In genomic region chr4:164318350-164318749, GRCh38 we compare ENCODE assay signal across 24 cellular contexts.
"Had no signal": no experiment of that assay in that cellular context is flagged by ENCODE, and none has a peak within 500 bp of the region (broad histone marks: within the 10 kb centered on the region; RNA-seq: fewer than 3 reads in every experiment).

No MANE protein-coding gene starts in this region.

- H3K27ac ChIP-seq: left lung, lower lobe of right lung, neural progenitor cell, neutrophil, right atrium auricular region, right lobe of liver, tibial nerve, uterus had no signal

- H3K9ac ChIP-seq: neural progenitor cell had no signal

- H3K27me3 ChIP-seq: left lung, neural progenitor cell, neutrophil, right atrium auricular region, right lobe of liver, tibial nerve, uterus had no signal

- DNase-seq: immature natural killer cell; kidney; left colon; left lung; lower lobe of right lung; mammary epithelial cell; mesenchymal stem cell; naive thymus-derived CD8-positive, alpha-beta T cell; occipital lobe; right lobe of liver; stimulated activated CD4-positive, alpha-beta T cell treated with anti-CD3 and anti-CD28 coated beads, Interleukin-1b, Interleukin-23, amount 100 ng/mL, for 48 hours; stimulated activated CD4-positive, alpha-beta T cell treated with anti-CD3 and anti-CD28 coated beads, Interleukin-2, amount 100 ng/mL, for 48 hours; stimulated activated CD4-positive, alpha-beta T cell treated with anti-CD3 and anti-CD28 coated beads, Interleukin-4, amount 100 ng/mL, for 4 hours; stimulated activated CD8-positive, alpha-beta memory T cell treated with anti-CD3 and anti-CD28 coated beads, Interleukin-4, amount 100 ng/mL, for 48 hours; stimulated activated naive CD4-positive, alpha-beta T cell treated with Interleukin-2 at 50 U/mL for 16 hours; stimulated activated naive CD8-positive, alpha-beta T cell treated with anti-CD3 and anti-CD28 coated beads, Interleukin-15, amount 100 ng/mL, for 72 hours; substantia nigra; uterus had no signal

- H3K4me3 ChIP-seq: left lung, lower lobe of right lung, neural progenitor cell, right atrium auricular region, right lobe of liver, smooth muscle cell, tibial nerve, uterus had no signal

- ATAC-seq: left colon; left lung; lower lobe of right lung; naive thymus-derived CD8-positive, alpha-beta T cell; right lobe of liver; stimulated activated memory B cell treated with anti-CD40 and anti-IgM and Interleukin-4, amounts not matched to agents 10 μg/mL and 1 μg/mL and 100 μg/mL, for 72 hours; stimulated activated naive CD8-positive, alpha-beta T cell treated with anti-CD3 and anti-CD28 coated beads, Interleukin-15, amount 100 ng/mL, for 72 hours had no signal

- H2AFZ ChIP-seq: neural progenitor cell had no signal

- H3K9me3 ChIP-seq: left lung, neutrophil, right atrium auricular region, right lobe of liver, tibial nerve, uterus had no signal

- H3K36me3 ChIP-seq: left lung, lower lobe of right lung, neural progenitor cell, neutrophil, right atrium auricular region, right lobe of liver, tibial nerve, uterus had no signal

- H3K4me2 ChIP-seq: neural progenitor cell, smooth muscle cell had no signal

- H3K4me1 ChIP-seq: left lung, lower lobe of right lung, right atrium auricular region, right lobe of liver, tibial nerve, uterus had no signal
